In genomic region chr1:28553229-28553930, GRCh38 we compare ENCODE assay signal across 8 cellular contexts. TPM values are rescaled to one million over a fixed set of nuclear protein-coding genes. Genes with fewer than 3 reads are reported as not detected.
DNase-seq lines count a peak whose midpoint lies in the region; ATAC-seq, FAIRE-seq and TF ChIP-seq lines count a peak whose summit lies in the region.

No MANE protein-coding gene starts in this region.

- TF ChIP-seq CTCF in VCaP (conservative IDR thresholded peaks at IDR 0.05) = no peak
- TF ChIP-seq CTCF in lung (IDR thresholded peaks at IDR 0.05; ENCODE audit: control extremely low read depth, extremely low read depth) = no peak

- peaks cover 7 to 10% of the 10 kb centered on the region in 2 donors for H3K36me3 ChIP-seq in lung (ENCODE audit: control insufficient read depth in 2 of 2, insufficient read depth in 2 of 2, low read length in 2 of 2)

- 2 to 3% methylated on average over 29 to 31 of the region's 31 CpGs for WGBS in lung, 2 donors

- peak overlapping the region; percentile 95 to 97 for H3K27ac Mint-ChIP-seq in effector memory CD8-positive, alpha-beta T cell

- FAIRE-seq in HTR-8/SVneo (lab: Jason Lieb, UNC) = no peak

- H3K4me3 ChIP-seq in lung = peak overlapping the region; percentile 90

- ATAC-seq in GM21381 (IDR thresholded peaks at IDR 0.05; ENCODE audit: unreplicated experiment) (peak; percentile 18), lung (ENCODE audit: insufficient read depth, low FRiP score) (peak; percentile 21)
- peak; percentile 17 for ATAC-seq in effector memory CD8-positive, alpha-beta T cell (replicated peaks)

- peak; percentile 70 for DNase-seq in DMS53 (lab: John Stamatoyannopoulos, UW)
- no peak for DNase-seq in DMS53 treated with DMSO at 0.1 percent for 48 hours (lab: John Stamatoyannopoulos, UW; ENCODE audit: unreplicated experiment)
- peak; percentile 35 for DNase-seq in HTR-8/SVneo (ENCODE audit: insufficient read length, low spot score)
- DNase-seq in effector memory CD8-positive, alpha-beta T cell = peak in 1 of 3 experiments; percentile 13
- no peak for DNase-seq in lung (ENCODE audit: low spot score)
- peak in 35 of 49 donors; percentile 11 to 71 (median 47) for DNase-seq in substantia nigra (lab: John Stamatoyannopoulos, UW)

- no peaks in the 10 kb centered on the region for H3K9me3 Mint-ChIP-seq in effector memory CD8-positive, alpha-beta T cell

- peak overlapping the region; percentile 91 to 96 for H3K4me3 Mint-ChIP-seq in effector memory CD8-positive, alpha-beta T cell

- H3K36me3 Mint-ChIP-seq in effector memory CD8-positive, alpha-beta T cell (ENCODE audit: insufficient read depth) = peaks cover 57% of the 10 kb centered on the region

- peaks cover 6 to 23% of the 10 kb centered on the region in 2 donors for H3K4me1 Mint-ChIP-seq in effector memory CD8-positive, alpha-beta T cell (ENCODE audit: low read depth in 2 of 2)

- no peaks in the 10 kb centered on the region for H3K27me3 ChIP-seq in lung (ENCODE audit: control insufficient read depth, insufficient read depth)

- no peaks in the 10 kb centered on the region for H3K9me3 ChIP-seq in lung (ENCODE audit: control insufficient read depth in 2 of 2, insufficient read depth in 1 of 2, low read length in 1 of 2)

- H3K4me1 ChIP-seq in lung (ENCODE audit: control insufficient read depth in 2 of 2, insufficient read depth in 2 of 2, low read length in 2 of 2) = no peaks in the 10 kb centered on the region

- H3K27ac ChIP-seq in VCaP (peak overlapping the region; percentile 89), lung (ENCODE audit: low read depth in 1 of 2, low read length in 1 of 2) (peak overlapping the region; percentile 54 to 88), substantia nigra (ENCODE audit: low read depth, low read length, poor library complexity, severe bottlenecking) (peak overlapping the region; percentile 93)

- H3K27me3 Mint-ChIP-seq in effector memory CD8-positive, alpha-beta T cell = no peaks in the 10 kb centered on the region

RNA-seq across cellular contexts. Expression of gene TRNAU1AP, which starts 0.5 kb away (rescaled TPM):
- 10 to 100 TPM; 32.1 to 40.2 TPM for total RNA-seq in lung
- 10 to 100 TPM; 25.4 to 28.4 TPM for polyA plus RNA-seq in lung

RNA-seq across cellular contexts. Expression of gene RAB42, which starts 38.7 kb away (rescaled TPM):
- 10 to 100 TPM in 1 of 2 donors, 1 to 10 TPM in 1; 5.7 to 11.7 TPM for total RNA-seq in lung
- polyA plus RNA-seq in lung = 1 to 10 TPM; 3.1 to 8.6 TPM

RNA-seq across cellular contexts. Expression of gene RCC1, which starts 47.5 kb away (rescaled TPM):
- 10 to 100 TPM; 22.9 to 25.6 TPM for total RNA-seq in lung
- 10 to 100 TPM; 32.0 to 34.3 TPM for polyA plus RNA-seq in lung

Comparison
In these comparisons a context has a peak if more than half of its experiments do, and no peak if none do; other contexts are left out.
1. DNase-seq: peak in DMS53 (single experiment), HTR-8/SVneo (single experiment) and substantia nigra (35 of 49); none in DMS53 treated with DMSO at 0.1 percent for 48 hours (single experiment) and lung (single experiment).
2. Peak in every context shown above with its lines, with median percentiles within 50 percentile points of each other: ATAC-seq and H3K27ac ChIP-seq.